Comparison of ENCODE assay signal across 27 cellular contexts in genomic region chr1:117146067-117146466, GRCh38. TPM values are rescaled to one million over a fixed set of nuclear protein-coding genes. Genes with fewer than 3 reads are reported as not detected.
DNase-seq lines count a peak whose midpoint lies in the region; ATAC-seq and TF ChIP-seq lines count a peak whose summit lies in the region.
"Had no signal": no experiment of that assay in that cellular context is flagged by ENCODE, and none has a peak within 500 bp of the region (broad histone marks: within the 10 kb centered on the region; RNA-seq: fewer than 3 reads in every experiment).

No MANE protein-coding gene starts in this region.

- no TSS peak for BruUV-seq in MCF 10A (replicated peaks; lab: Mats Ljungman, UMichigan)
- no TSS peak for BruUV-seq in mammary epithelial cell (replicated peaks; lab: Mats Ljungman, UMichigan)

- H4K8ac ChIP-seq in mesenchymal stem cell (ENCODE audit: low read length): no peak overlapping the region

- H2AK5ac ChIP-seq in mesenchymal stem cell (ENCODE audit: low read length, severe bottlenecking): no peak overlapping the region

- no peaks in the 10 kb centered on the region for H3K79me1 ChIP-seq in mesenchymal stem cell (replicated peaks; ENCODE audit: low read length, poor library complexity, severe bottlenecking)

- intact Hi-C loops in MCF 10A (cut with micrococcal nuclease) (loop anchor here (5.0 kb wide), 1 partner anchor 136 kb away; no protein-coding TSS in a partner anchor), mammary epithelial cell (cut with micrococcal nuclease) (loop anchor here (10.0 kb wide), 1 partner anchor 219 kb away; the partner anchor contains the start of gene MAN1A2)
- intact Hi-C loops in naive thymus-derived CD4-positive, alpha-beta T cell (cut with micrococcal nuclease): no loop called here

- no peaks in the 10 kb centered on the region for H3K9me3 Mint-ChIP-seq in MCF 10A (ENCODE audit: unreplicated experiment)
- H3K9me3 Mint-ChIP-seq in naive thymus-derived CD4-positive, alpha-beta T cell: no peaks in the 10 kb centered on the region
- H3K9me3 Mint-ChIP-seq: activated naive CD4-positive, alpha-beta T cell treated with anti-CD3 and anti-CD28 coated beads, Interleukin-2, amount 10 ng/mL, durations not matched to agents 7 days and 5 days; stimulated activated naive CD8-positive, alpha-beta T cell treated with anti-CD3 and anti-CD28 coated beads, Interleukin-15, Interleukin-2, amounts not matched to agents 100 ng/mL and 50 ng/mL, for 24 hours had no signal

- no peak overlapping the region for H2BK15ac ChIP-seq in mesenchymal stem cell (ENCODE audit: low read depth, poor library complexity, severe bottlenecking)

- no peak for ATAC-seq in naive thymus-derived CD4-positive, alpha-beta T cell
- ATAC-seq in HG03469 (IDR thresholded peaks at IDR 0.05; ENCODE audit: unreplicated experiment): no peak

- CTCF ChIA-PET in MCF 10A (lab: Yijun Ruan, JAX) (interaction anchor here (0.9 to 2.9 kb wide), 2 partner anchors 18 to 58 kb away, joined by 3 to 18 read pairs; no protein-coding TSS in a partner anchor), mammary epithelial cell (lab: Charles Lee; ENCODE audit: low non-redundant PET) (no interaction called here)
- CTCF ChIA-PET in naive thymus-derived CD4-positive, alpha-beta T cell (lab: Charles Lee): no interaction called here

- TF ChIP-seq CTCF in MCF 10A (IDR thresholded peaks at IDR 0.05; ENCODE audit: unreplicated experiment) (no peak), mammary epithelial cell (conservative IDR thresholded peaks at IDR 0.05 in 1 of 2, IDR thresholded peaks at IDR 0.05 in 1 of 2; ENCODE audit: extremely low read depth in 1 of 2, insufficient read depth in 1 of 2, low read depth in 1 of 2, low read length in 2 of 2) (no peak), foreskin fibroblast (IDR thresholded peaks at IDR 0.05; ENCODE audit: low read depth, low read length) (no peak)

- H3K27ac ChIP-seq in mammary epithelial cell (ENCODE audit: insufficient read depth, low read depth, low read length) (no peak overlapping the region), SJCRH30 (peak overlapping the region; percentile 77), mesenchymal stem cell (ENCODE audit: low read length, poor library complexity, severe bottlenecking) (no peak overlapping the region)
- H3K27ac ChIP-seq in naive thymus-derived CD4-positive, alpha-beta T cell (ENCODE audit: low read depth, low read length): no peak overlapping the region
- H3K27ac ChIP-seq: HL-60, skin epidermis, thoracic aorta, uterus had no signal

- no peak overlapping the region for H3K18ac ChIP-seq in mesenchymal stem cell (ENCODE audit: low read depth in 1 of 2, low read length in 2 of 2)

- no peaks in the 10 kb centered on the region for H3K9me3 ChIP-seq in mammary epithelial cell (replicated peaks; ENCODE audit: insufficient read depth, low read length)
- no peaks in the 10 kb centered on the region for H3K9me3 ChIP-seq in SJCRH30 (replicated peaks)
- H3K9me3 ChIP-seq in mesenchymal stem cell (ENCODE audit: control insufficient read depth, low read length): no peaks in the 10 kb centered on the region
- H3K9me3 ChIP-seq in naive thymus-derived CD4-positive, alpha-beta T cell (ENCODE audit: control insufficient read depth in 2 of 3, low read length in 3 of 3): no peaks in the 10 kb centered on the region
- H3K9me3 ChIP-seq: BE2C, HAP-1, heart left ventricle, thoracic aorta, uterus had no signal

- H4K91ac ChIP-seq in mesenchymal stem cell (ENCODE audit: low read length): no peak overlapping the region

- no peaks in the 10 kb centered on the region for H3K36me3 Mint-ChIP-seq in MCF 10A (ENCODE audit: insufficient read depth, unreplicated experiment)
- H3K36me3 Mint-ChIP-seq in naive thymus-derived CD4-positive, alpha-beta T cell: no peaks in the 10 kb centered on the region
- H3K36me3 Mint-ChIP-seq: activated naive CD4-positive, alpha-beta T cell treated with anti-CD3 and anti-CD28 coated beads, Interleukin-2, amount 10 ng/mL, durations not matched to agents 7 days and 5 days had no signal

- H4K20me1 ChIP-seq in mammary epithelial cell (ENCODE audit: insufficient read depth, low read length): no peaks in the 10 kb centered on the region

- no peak overlapping the region for H3K4me2 ChIP-seq in mammary epithelial cell (ENCODE audit: insufficient read depth, low read depth, low read length)
- H3K4me2 ChIP-seq in mesenchymal stem cell (ENCODE audit: low read length, poor library complexity, severe bottlenecking): no peak overlapping the region

- no peak overlapping the region for H2AFZ ChIP-seq in mammary epithelial cell (ENCODE audit: low read depth, low read length)
- no peak overlapping the region for H2AFZ ChIP-seq in mesenchymal stem cell (ENCODE audit: low read depth, low read length)

- no peak overlapping the region for H2BK12ac ChIP-seq in mesenchymal stem cell (ENCODE audit: low read length in 2 of 2)

- H3K4me1 Mint-ChIP-seq in MCF 10A (ENCODE audit: insufficient read depth, unreplicated experiment): peaks cover 29% of the 10 kb centered on the region
- peaks cover 0 to 1% (median 0%) of the 10 kb centered on the region in 7 donors for H3K4me1 Mint-ChIP-seq in naive thymus-derived CD4-positive, alpha-beta T cell
- H3K4me1 Mint-ChIP-seq: activated naive CD4-positive, alpha-beta T cell treated with anti-CD3 and anti-CD28 coated beads, Interleukin-2, amount 10 ng/mL, durations not matched to agents 7 days and 5 days had no signal

- no peaks in the 10 kb centered on the region for H3K27me3 Mint-ChIP-seq in MCF 10A (ENCODE audit: insufficient read depth, unreplicated experiment)
- peaks cover 0 to 14% (median 12%) of the 10 kb centered on the region in 5 donors for H3K27me3 Mint-ChIP-seq in naive thymus-derived CD4-positive, alpha-beta T cell

- H2BK120ac ChIP-seq in mesenchymal stem cell (ENCODE audit: low read depth, low read length): no peak overlapping the region

- H3K79me2 ChIP-seq in mammary epithelial cell (ENCODE audit: insufficient read depth, low read length): no peaks in the 10 kb centered on the region

- H3K4me3 ChIP-seq in mammary epithelial cell (replicated peaks in 1 of 3; ENCODE audit: insufficient read depth in 1 of 3, low read depth in 2 of 3, low read length in 3 of 3) (no peak overlapping the region), SJCRH30 (no peak overlapping the region), mesenchymal stem cell (ENCODE audit: insufficient read depth in 1 of 2, low read depth in 1 of 2, low read length in 2 of 2) (no peak overlapping the region), foreskin fibroblast (ENCODE audit: low read depth in 1 of 2, low read length in 2 of 2) (no peak overlapping the region)
- no peak overlapping the region for H3K4me3 ChIP-seq in naive thymus-derived CD4-positive, alpha-beta T cell (ENCODE audit: low read length)
- H3K4me3 ChIP-seq: HAP-1, lung, skin epidermis, thoracic aorta, uterus had no signal

- no peak overlapping the region for H2BK5ac ChIP-seq in mesenchymal stem cell (ENCODE audit: low read depth, low read length, poor library complexity, severe bottlenecking)

- H3K4me3 Mint-ChIP-seq in MCF 10A (ENCODE audit: unreplicated experiment): no peak overlapping the region
- no peak overlapping the region for H3K4me3 Mint-ChIP-seq in naive thymus-derived CD4-positive, alpha-beta T cell
- H3K4me3 Mint-ChIP-seq: activated naive CD4-positive, alpha-beta T cell treated with anti-CD3 and anti-CD28 coated beads, Interleukin-2, amount 10 ng/mL, durations not matched to agents 7 days and 5 days; stimulated activated naive CD8-positive, alpha-beta T cell treated with anti-CD3 and anti-CD28 coated beads, Interleukin-15, Interleukin-2, amounts not matched to agents 100 ng/mL and 50 ng/mL, for 24 hours had no signal

- dilution Hi-C loops in mammary epithelial cell (cut with HindIII; ENCODE audit: low sequenced_read_pairs): no loop called here

- H3K27me3 ChIP-seq in mammary epithelial cell (ENCODE audit: insufficient read depth, low read length) (no peaks in the 10 kb centered on the region), SJCRH30 (no peaks in the 10 kb centered on the region), mesenchymal stem cell (ENCODE audit: control insufficient read depth in 1 of 2, insufficient read depth in 1 of 2, low read length in 2 of 2) (no peaks in the 10 kb centered on the region)
- no peaks in the 10 kb centered on the region for H3K27me3 ChIP-seq in naive thymus-derived CD4-positive, alpha-beta T cell (ENCODE audit: control insufficient read depth in 2 of 2, insufficient read depth in 2 of 2, low read length in 2 of 2)
- H3K27me3 ChIP-seq: heart left ventricle, uterus had no signal

- H3K4me1 ChIP-seq in mammary epithelial cell (ENCODE audit: insufficient read depth, low read length) (peaks cover 13% of the 10 kb centered on the region), SJCRH30 (peaks cover 29% of the 10 kb centered on the region), mesenchymal stem cell (ENCODE audit: control insufficient read depth, insufficient read depth, low read depth, low read length) (peaks cover 7% of the 10 kb centered on the region)
- H3K4me1 ChIP-seq in naive thymus-derived CD4-positive, alpha-beta T cell (ENCODE audit: control insufficient read depth in 2 of 2, insufficient read depth in 2 of 2, low read length in 2 of 2): no peaks in the 10 kb centered on the region
- H3K4me1 ChIP-seq: uterus had no signal

- no peak overlapping the region for H3K14ac ChIP-seq in mesenchymal stem cell (ENCODE audit: low read length in 2 of 2)

- POLR2A ChIA-PET in MCF 10A (lab: Yijun Ruan, JAX): interaction anchor here (1.7 kb wide), 1 partner anchor 13 kb away, joined by 5 read pairs; no protein-coding TSS in a partner anchor
- POLR2A ChIA-PET in naive thymus-derived CD4-positive, alpha-beta T cell (lab: Charles Lee): no interaction called here

- H3K9ac ChIP-seq in mammary epithelial cell (ENCODE audit: insufficient read depth, low read length) (no peak overlapping the region), mesenchymal stem cell (ENCODE audit: low read length) (peak overlapping the region; percentile 60)

- in situ Hi-C loops in mammary epithelial cell (cut with MboI; ENCODE audit: low sequenced_read_pairs in 2 of 2): loop anchor here in 1 of 2 donors (25.0 kb wide), 1 partner anchor 116 kb away; no protein-coding TSS in a partner anchor

- H3K23ac ChIP-seq in mesenchymal stem cell (ENCODE audit: low read length in 2 of 2): no peak overlapping the region

- DNase-seq in MCF 10A (ENCODE audit: unreplicated experiment) (no peak), mammary epithelial cell (no peak), SJCRH30 (peak in 1 of 2 experiments; percentile 51), mesenchymal stem cell (no peak), foreskin fibroblast (no peak)
- no peak for DNase-seq in stimulated activated naive CD4-positive, alpha-beta T cell (lab: John Stamatoyannopoulos, UW)
- DNase-seq in naive thymus-derived CD4-positive, alpha-beta T cell: no peak
- DNase-seq: activated CD4-positive, alpha-beta T cell treated with anti-CD3 and anti-CD28 coated beads, Interleukin-2, amount 50 U/mL, for 4 hours; activated CD4-positive, CD25-positive, alpha-beta regulatory T cell; activated naive CD4-positive, alpha-beta T cell treated with anti-CD3 and anti-CD28 coated beads, Interleukin-2, amount 10 ng/mL, durations not matched to agents 7 days and 5 days; BE2C; DMS79; GF-D8; heart left ventricle; Karpas-422; MV-4-11; NCI-H2107; NCI-H524; SIG-M5; uterus had no signal

- H3K27ac Mint-ChIP-seq in MCF 10A (ENCODE audit: low read depth, unreplicated experiment): peak overlapping the region; percentile 63
- H3K27ac Mint-ChIP-seq in naive thymus-derived CD4-positive, alpha-beta T cell: no peak overlapping the region
- H3K27ac Mint-ChIP-seq: activated naive CD4-positive, alpha-beta T cell treated with anti-CD3 and anti-CD28 coated beads, Interleukin-2, amount 10 ng/mL, durations not matched to agents 7 days and 5 days; stimulated activated naive CD8-positive, alpha-beta T cell treated with anti-CD3 and anti-CD28 coated beads, Interleukin-15, Interleukin-2, amounts not matched to agents 100 ng/mL and 50 ng/mL, for 24 hours had no signal

- no peak overlapping the region for H3K4ac ChIP-seq in mesenchymal stem cell (ENCODE audit: low read depth in 1 of 2, low read length in 2 of 2)

- no peaks in the 10 kb centered on the region for H3K36me3 ChIP-seq in mammary epithelial cell (ENCODE audit: insufficient read depth, low read length)
- H3K36me3 ChIP-seq in SJCRH30: no peaks in the 10 kb centered on the region
- no peaks in the 10 kb centered on the region for H3K36me3 ChIP-seq in mesenchymal stem cell (ENCODE audit: control insufficient read depth in 1 of 2, insufficient read depth in 2 of 2, low read depth in 1 of 2, low read length in 2 of 2)
- H3K36me3 ChIP-seq in naive thymus-derived CD4-positive, alpha-beta T cell (ENCODE audit: control insufficient read depth in 2 of 3, insufficient read depth in 3 of 3, low read length in 3 of 3): no peaks in the 10 kb centered on the region
- H3K36me3 ChIP-seq: BE2C, HAP-1, heart left ventricle, thoracic aorta, uterus had no signal

- WGBS in mammary epithelial cell (ENCODE audit: low coverage, missing lambda C conversion rate): 66% methylated on average over 2 of the region's 2 CpGs
- WGBS in mesenchymal stem cell: 80% methylated on average over 2 of the region's 2 CpGs

RNA-seq across cellular contexts. Expression of gene TRIM45, which starts 24.5 kb away (rescaled TPM):
- 1.6 and 2.9 TPM in 2 replicates for total RNA-seq in MCF 10A (2022)
- total RNA-seq in mammary epithelial cell: 1 to 10 TPM; 2.7 to 4.0 TPM
- 1.8 TPM for polyA plus RNA-seq in mammary epithelial cell
- 2.9 TPM for polyA minus RNA-seq in mammary epithelial cell
- 15.9 and 16.1 TPM in 2 replicates for total RNA-seq in SJCRH30 (2014; rRNA removed; shearing (Covaris generic))
- 1.7 TPM for polyA plus RNA-seq in mesenchymal stem cell (2013, experiment 1 of 2)
- polyA plus RNA-seq in mesenchymal stem cell (2013, experiment 2 of 2): 1.8 TPM
- total RNA-seq in naive thymus-derived CD4-positive, alpha-beta T cell: under 1 TPM in 4 of 5 experiments, not detected in 1; 0.24 to 0.94 (median 0.38) TPM
- polyA plus RNA-seq in naive thymus-derived CD4-positive, alpha-beta T cell: not detected

Comparison
In these comparisons a context has a peak if more than half of its experiments do, and no peak if none do; other contexts are left out.
1. intact Hi-C loops: an anchor here in MCF 10A (5.0 kb wide) and mammary epithelial cell (10.0 kb wide); none called in naive thymus-derived CD4-positive, alpha-beta T cell.